8 cellular contexts compared by ENCODE assay signal in genomic region chr10:6089334-6090219, GRCh38. TPM values are rescaled to one million over a fixed set of nuclear protein-coding genes. Genes with fewer than 3 reads are reported as not detected.
DNase-seq lines count a peak whose midpoint lies in the region; ATAC-seq and TF ChIP-seq lines count a peak whose summit lies in the region.

No MANE protein-coding gene starts in this region.

- ATAC-seq in GM21423 (IDR thresholded peaks at IDR 0.05; ENCODE audit: unreplicated experiment) (peak; percentile 26), HG02623 (IDR thresholded peaks at IDR 0.05; ENCODE audit: unreplicated experiment) (no peak)
- peak; percentile 1 for ATAC-seq in activated naive CD8-positive, alpha-beta T cell treated with anti-CD3 and anti-CD28 coated beads, Interleukin-2, amount 50 U/mL, for 24 hours

- H3K27me3 ChIP-seq in Loucy (ENCODE audit: insufficient read depth, low read length, poor library complexity, severe bottlenecking), result no peaks in the 10 kb centered on the region
- H3K27me3 ChIP-seq in iPS-20b (ENCODE audit: insufficient read depth, low read length), result no peaks in the 10 kb centered on the region; the same call in 1 of the 2 replicates
- no peaks in the 10 kb centered on the region for H3K27me3 ChIP-seq in spleen (replicated peaks in 1 of 7)

- H3K4me1 ChIP-seq in Loucy (ENCODE audit: insufficient read depth, low read length, poor library complexity, severe bottlenecking) (peaks cover 40% of the 10 kb centered on the region), iPS-20b (ENCODE audit: insufficient read depth, low read length) (peaks cover 26% of the 10 kb centered on the region), spleen (peaks cover 43 to 83% (median 72%) of the 10 kb centered on the region in 6 donors)

- peaks cover 34% of the 10 kb centered on the region for H3K36me3 Mint-ChIP-seq in activated naive CD8-positive, alpha-beta T cell treated with anti-CD3 and anti-CD28 coated beads, Interleukin-2, amount 50 U/mL, for 24 hours (ENCODE audit: low read depth)

- H3K36me3 ChIP-seq in Loucy (ENCODE audit: insufficient read depth, low read length), result no peaks in the 10 kb centered on the region
- no peaks in the 10 kb centered on the region for H3K36me3 ChIP-seq in iPS-20b (ENCODE audit: insufficient read depth, low read depth, low read length)
- no peaks in the 10 kb centered on the region for H3K36me3 ChIP-seq in spleen

- H3K27ac Mint-ChIP-seq in activated naive CD8-positive, alpha-beta T cell treated with anti-CD3 and anti-CD28 coated beads, Interleukin-2, amount 50 U/mL, for 24 hours, result peak overlapping the region; percentile 81

- in situ Hi-C loops in Caki2 (cut with HindIII; ENCODE audit: low pct_unique_long_range_greater_than_20kb, low sequenced_read_pairs), result loop anchor here (25.0 kb wide), 1 partner anchor 298 kb away; no protein-coding TSS in a partner anchor

- peak overlapping the region; percentile 23; the same call in 1 of the 2 replicates for H2AFZ ChIP-seq in Loucy (ENCODE audit: low read length)

- H3K4me1 Mint-ChIP-seq in activated naive CD8-positive, alpha-beta T cell treated with anti-CD3 and anti-CD28 coated beads, Interleukin-2, amount 50 U/mL, for 24 hours, result peaks cover 77% of the 10 kb centered on the region

- H4K20me1 ChIP-seq in Loucy (ENCODE audit: insufficient read depth, low read length, poor library complexity, severe bottlenecking), result peaks cover 52% of the 10 kb centered on the region

- TF ChIP-seq POLR2A in spleen (IDR thresholded peaks at IDR 0.05), result no peak

- H3K27ac ChIP-seq in iPS-20b (ENCODE audit: low read length), result no peak overlapping the region
- peak overlapping the region; percentile 69 to 97 (median 92) for H3K27ac ChIP-seq in spleen

- WGBS in spleen, 5 donors, result 0 to 1% (median 0%) methylated on average over 46 to 53 of the region's 53 CpGs

- no peaks in the 10 kb centered on the region for H3F3A ChIP-seq in Loucy (ENCODE audit: low read depth)

- H3K9me3 ChIP-seq in Loucy (ENCODE audit: insufficient read depth, low read depth, low read length), result no peaks in the 10 kb centered on the region
- H3K9me3 ChIP-seq in iPS-20b (ENCODE audit: insufficient read depth, low read depth, low read length), result no peaks in the 10 kb centered on the region
- H3K9me3 ChIP-seq in spleen, result no peaks in the 10 kb centered on the region

- H3K4me3 Mint-ChIP-seq in activated naive CD8-positive, alpha-beta T cell treated with anti-CD3 and anti-CD28 coated beads, Interleukin-2, amount 50 U/mL, for 24 hours, result peak overlapping the region; percentile 93

- H3K4me2 ChIP-seq in Loucy (ENCODE audit: low read depth, low read length, poor library complexity, severe bottlenecking), result peak overlapping the region; percentile 92

- H3K4me3 ChIP-seq in Loucy (ENCODE audit: low read length, poor library complexity, severe bottlenecking) (peak overlapping the region; percentile 99), iPS-20b (ENCODE audit: low read length) (peak overlapping the region; percentile 86), spleen (peak overlapping the region; percentile 62 to 94 (median 82))

- peak; percentile 10 for DNase-seq in Caki2 (ENCODE audit: low read depth)
- DNase-seq in activated naive CD8-positive, alpha-beta T cell treated with anti-CD3 and anti-CD28 coated beads, Interleukin-2, amount 50 U/mL, for 24 hours, result no peak
- DNase-seq in spleen, result peak; percentile 86
- DNase-seq in SW 1271 (lab: John Stamatoyannopoulos, UW), result no peak

- H3K79me2 ChIP-seq in Loucy (ENCODE audit: insufficient read depth, low read length), result peaks cover 57% of the 10 kb centered on the region

- H3K9me2 ChIP-seq in Loucy (replicated peaks; ENCODE audit: low read depth, low read length), result no peaks in the 10 kb centered on the region

- no peak for TF ChIP-seq CTCF in Loucy (conservative IDR thresholded peaks at IDR 0.05; ENCODE audit: low read length)
- TF ChIP-seq CTCF in spleen (IDR thresholded peaks at IDR 0.05 in 8 of 11, conservative IDR thresholded peaks at IDR 0.05 in 3 of 11), result no peak

- intact Hi-C loops in spleen (cut with DNase I; ENCODE audit: low total_unique reads), result loop anchor here (5.0 kb wide), 1 partner anchor 77 kb away; no protein-coding TSS in a partner anchor

- no peaks in the 10 kb centered on the region for H3K27me3 Mint-ChIP-seq in activated naive CD8-positive, alpha-beta T cell treated with anti-CD3 and anti-CD28 coated beads, Interleukin-2, amount 50 U/mL, for 24 hours

- H3K9ac ChIP-seq in Loucy (ENCODE audit: low read depth, low read length, poor library complexity, severe bottlenecking) (peak overlapping the region; percentile 97), iPS-20b (ENCODE audit: low read depth, low read length) (peak overlapping the region; percentile 78)

- H3K9me3 Mint-ChIP-seq in activated naive CD8-positive, alpha-beta T cell treated with anti-CD3 and anti-CD28 coated beads, Interleukin-2, amount 50 U/mL, for 24 hours, result no peaks in the 10 kb centered on the region

RNA-seq across cellular contexts. Expression of gene RBM17, which starts 0.7 kb away (rescaled TPM):
- total RNA-seq in Caki2 (2014; rRNA removed; shearing (Covaris generic); ENCODE audit: low replicate concordance), result 17.9 and 21.9 TPM in 2 replicates
- 100 to 1,000 TPM in 6 of 7 donors, 10 to 100 TPM in 1; 93.2 to 140 (median 120) TPM for total RNA-seq in spleen
- 100 to 1,000 TPM in 1 of 3 donors, 10 to 100 TPM in 2; 63.1 to 100 (median 93.5) TPM for polyA plus RNA-seq in spleen

RNA-seq across cellular contexts. Expression of gene IL2RA, which starts 27.4 kb away (rescaled TPM):
- not detected in 2 replicates for total RNA-seq in Caki2 (2014; rRNA removed; shearing (Covaris generic); ENCODE audit: low replicate concordance)
- total RNA-seq in spleen, result 10 to 100 TPM in 5 of 7 donors, 1 to 10 TPM in 2; 3.5 to 78.7 (median 22.8) TPM
- 1 to 10 TPM; 5.0 to 9.7 (median 5.6) TPM for polyA plus RNA-seq in spleen

Comparison
In these comparisons a context has a peak if more than half of its experiments do, and no peak if none do; other contexts are left out.
1. DNase-seq: peak in Caki2 (single experiment) and spleen (single experiment); none in activated naive CD8-positive, alpha-beta T cell treated with anti-CD3 and anti-CD28 coated beads, Interleukin-2, amount 50 U/mL, for 24 hours (single experiment) and SW 1271 (0 of 2).
2. Peak in every context shown above with its lines, with median percentiles within 50 percentile points of each other: H3K4me3 ChIP-seq.